ENCODE assay signal across 22 cellular contexts in genomic region chr21:35170244-35170756, GRCh38.
DNase-seq lines count a peak whose midpoint lies in the region; ATAC-seq, FAIRE-seq and TF ChIP-seq lines count a peak whose summit lies in the region.
"Had no signal": no experiment of that assay in that cellular context is flagged by ENCODE, and none has a peak within 500 bp of the region (broad histone marks: within the 10 kb centered on the region; RNA-seq: fewer than 3 reads in every experiment).

No MANE protein-coding gene starts in this region.

- no peak overlapping the region for H2AFZ ChIP-seq in osteoblast (ENCODE audit: low read length)
- H2AFZ ChIP-seq: GM23338 had no signal

- H3K4me2 ChIP-seq in osteoblast (ENCODE audit: insufficient read depth, low read length), result no peak overlapping the region
- H3K4me2 ChIP-seq: GM23338, SK-N-SH had no signal

- no peak for DNase-seq in activated naive CD8-positive, alpha-beta T cell treated with anti-CD3 and anti-CD28 coated beads for 36 hours
- peak; percentile 61 for DNase-seq in NAMALWA (ENCODE audit: low spot score)
- no peak for DNase-seq in Ammon's horn (ENCODE audit: low spot score)
- no peak for DNase-seq in urothelium cell line (ENCODE audit: low spot score)
- no peak for DNase-seq in osteoblast (ENCODE audit: insufficient read length, low spot score, missing footprints)
- DNase-seq: GDM1; HCEC 1CT; NCI-H1105; NCI-H2081; NCI-H2171 treated with DMSO at 0.1 percent for 48 hours; NCI-H446 treated with DMSO at 0.1 percent for 48 hours; NCI-H748 treated with DMSO at 0.1 percent for 48 hours; NK-92 treated with Interleukin-12 subunit alpha and Interleukin-12 subunit beta, amount 100 ng/mL, for 24 hours; OCI-M1; SHP77 treated with DMSO at 0.1 percent for 48 hours; SK-N-SH had no signal

- peaks cover 35% of the 10 kb centered on the region for H3K4me1 Mint-ChIP-seq in activated naive CD8-positive, alpha-beta T cell (ENCODE audit: low read depth)
- H3K4me1 Mint-ChIP-seq in activated naive CD8-positive, alpha-beta T cell treated with anti-CD3 and anti-CD28 coated beads for 36 hours, result peaks cover 21% of the 10 kb centered on the region
- H3K4me1 Mint-ChIP-seq in activated T-helper 17 cell treated with anti-CD3 and anti-CD28 coated beads, Interleukin-2, amount 50 U/mL, for 72 hours, result peaks cover 15% of the 10 kb centered on the region
- peaks cover 27% of the 10 kb centered on the region for H3K4me1 Mint-ChIP-seq in stimulated activated memory B cell treated with anti-CD40 and anti-IgM and Interleukin-4, amounts not matched to agents 10 μg/mL and 1 μg/mL and 100 μg/mL, for 72 hours

- no peak for FAIRE-seq in urothelium cell line (lab: Jason Lieb, UNC)
- FAIRE-seq: A204.1 had no signal

- peaks cover 2% of the 10 kb centered on the region for H3K36me3 Mint-ChIP-seq in activated naive CD8-positive, alpha-beta T cell
- H3K36me3 Mint-ChIP-seq in activated naive CD8-positive, alpha-beta T cell treated with anti-CD3 and anti-CD28 coated beads for 36 hours, result no peaks in the 10 kb centered on the region
- no peaks in the 10 kb centered on the region for H3K36me3 Mint-ChIP-seq in activated T-helper 17 cell treated with anti-CD3 and anti-CD28 coated beads, Interleukin-2, amount 50 U/mL, for 72 hours (ENCODE audit: low read depth)
- H3K36me3 Mint-ChIP-seq in stimulated activated memory B cell treated with anti-CD40 and anti-IgM and Interleukin-4, amounts not matched to agents 10 μg/mL and 1 μg/mL and 100 μg/mL, for 72 hours, result no peaks in the 10 kb centered on the region

- peaks cover 5% of the 10 kb centered on the region for H3K9me3 Mint-ChIP-seq in activated naive CD8-positive, alpha-beta T cell (ENCODE audit: low read depth)
- H3K9me3 Mint-ChIP-seq in activated naive CD8-positive, alpha-beta T cell treated with anti-CD3 and anti-CD28 coated beads for 36 hours, result peaks cover 7% of the 10 kb centered on the region
- H3K9me3 Mint-ChIP-seq in activated T-helper 17 cell treated with anti-CD3 and anti-CD28 coated beads, Interleukin-2, amount 50 U/mL, for 72 hours, result peaks cover 8% of the 10 kb centered on the region
- peaks cover 6% of the 10 kb centered on the region for H3K9me3 Mint-ChIP-seq in stimulated activated memory B cell treated with anti-CD40 and anti-IgM and Interleukin-4, amounts not matched to agents 10 μg/mL and 1 μg/mL and 100 μg/mL, for 72 hours

- no peak overlapping the region for H3K27ac ChIP-seq in osteoblast (ENCODE audit: low read depth, low read length)

- no peak overlapping the region for H3K4me3 ChIP-seq in osteoblast (ENCODE audit: insufficient read depth, low read length)
- H3K4me3 ChIP-seq: GM23338 had no signal

- no peaks in the 10 kb centered on the region for H3K27me3 ChIP-seq in osteoblast (ENCODE audit: insufficient read depth, low read length)

- H4K20me1 ChIP-seq in osteoblast (ENCODE audit: insufficient read depth, low read length), result no peaks in the 10 kb centered on the region

- no peak for TF ChIP-seq CTCF in osteoblast (IDR thresholded peaks at IDR 0.05; ENCODE audit: extremely low read depth, low read depth, low read length)

- ATAC-seq in activated T-helper 17 cell treated with anti-CD3 and anti-CD28 coated beads, Interleukin-2, amount 50 U/mL, for 72 hours (replicated peaks), result peak; percentile 37
- peak; percentile 69 for ATAC-seq in stimulated activated memory B cell treated with anti-CD40 and anti-IgM and Interleukin-4, amounts not matched to agents 10 μg/mL and 1 μg/mL and 100 μg/mL, for 72 hours
- ATAC-seq: GM23338 had no signal

- H3K36me3 ChIP-seq in osteoblast (ENCODE audit: insufficient read depth, low read length), result no peaks in the 10 kb centered on the region

- peak overlapping the region; percentile 14 for H3K4me3 Mint-ChIP-seq in activated naive CD8-positive, alpha-beta T cell
- no peak overlapping the region for H3K4me3 Mint-ChIP-seq in activated naive CD8-positive, alpha-beta T cell treated with anti-CD3 and anti-CD28 coated beads for 36 hours
- H3K4me3 Mint-ChIP-seq in activated T-helper 17 cell treated with anti-CD3 and anti-CD28 coated beads, Interleukin-2, amount 50 U/mL, for 72 hours, result no peak overlapping the region
- H3K4me3 Mint-ChIP-seq in stimulated activated memory B cell treated with anti-CD40 and anti-IgM and Interleukin-4, amounts not matched to agents 10 μg/mL and 1 μg/mL and 100 μg/mL, for 72 hours, result no peak overlapping the region
- H3K4me3 Mint-ChIP-seq: CD14-positive monocyte, GM23338 had no signal

- H3K27me3 Mint-ChIP-seq in activated naive CD8-positive, alpha-beta T cell, result no peaks in the 10 kb centered on the region
- no peaks in the 10 kb centered on the region for H3K27me3 Mint-ChIP-seq in activated naive CD8-positive, alpha-beta T cell treated with anti-CD3 and anti-CD28 coated beads for 36 hours
- H3K27me3 Mint-ChIP-seq in activated T-helper 17 cell treated with anti-CD3 and anti-CD28 coated beads, Interleukin-2, amount 50 U/mL, for 72 hours, result no peaks in the 10 kb centered on the region
- H3K27me3 Mint-ChIP-seq in stimulated activated memory B cell treated with anti-CD40 and anti-IgM and Interleukin-4, amounts not matched to agents 10 μg/mL and 1 μg/mL and 100 μg/mL, for 72 hours, result peaks cover 7% of the 10 kb centered on the region

- no peak overlapping the region for H3K27ac Mint-ChIP-seq in activated naive CD8-positive, alpha-beta T cell
- H3K27ac Mint-ChIP-seq in activated naive CD8-positive, alpha-beta T cell treated with anti-CD3 and anti-CD28 coated beads for 36 hours, result no peak overlapping the region
- H3K27ac Mint-ChIP-seq in activated T-helper 17 cell treated with anti-CD3 and anti-CD28 coated beads, Interleukin-2, amount 50 U/mL, for 72 hours, result no peak overlapping the region
- peak overlapping the region; percentile 7 for H3K27ac Mint-ChIP-seq in stimulated activated memory B cell treated with anti-CD40 and anti-IgM and Interleukin-4, amounts not matched to agents 10 μg/mL and 1 μg/mL and 100 μg/mL, for 72 hours
- H3K27ac Mint-ChIP-seq: CD14-positive monocyte, GM23338 had no signal

- no peaks in the 10 kb centered on the region for H3K9me3 ChIP-seq in osteoblast (ENCODE audit: low read depth, low read length)
- H3K9me3 ChIP-seq: SK-N-SH had no signal

- no peaks in the 10 kb centered on the region for H3K4me1 ChIP-seq in osteoblast (ENCODE audit: insufficient read depth, low read length)

- no peaks in the 10 kb centered on the region for H3K79me2 ChIP-seq in osteoblast (ENCODE audit: insufficient read depth, low read length)
